17 cellular contexts compared by ENCODE assay signal in genomic region chr6:107973594-107973993, GRCh38. TPM values are rescaled to one million over a fixed set of nuclear protein-coding genes. Genes with fewer than 3 reads are reported as not detected.
DNase-seq lines count a peak whose midpoint lies in the region; ATAC-seq, FAIRE-seq and TF ChIP-seq lines count a peak whose summit lies in the region.
"Had no signal": no experiment of that assay in that cellular context is flagged by ENCODE, and none has a peak within 500 bp of the region (broad histone marks: within the 10 kb centered on the region; RNA-seq: fewer than 3 reads in every experiment).

No MANE protein-coding gene starts in this region.

- H3K36me3 ChIP-seq in bronchial epithelial cell (ENCODE audit: control insufficient read depth, insufficient read depth, low read length): no peaks in the 10 kb centered on the region
- H3K36me3 ChIP-seq: BLaER1 treated with 17β-estradiol and CSF1 and Interleukin-3, amounts not matched to agents 10 nM and 100 nM had no signal

- ATAC-seq in activated CD8-positive, alpha-beta T cell treated with anti-CD3 and anti-CD28 coated beads, Interleukin-2, amount 10 ng/mL, durations not matched to agents 7 days and 5 days: no peak
- ATAC-seq in activated CD8-positive, alpha-beta T cell treated with anti-CD3 and anti-CD28 coated beads for 36 hours: no peak
- ATAC-seq in HG03378 (IDR thresholded peaks at IDR 0.05; ENCODE audit: unreplicated experiment): no peak
- ATAC-seq in stimulated activated naive CD8-positive, alpha-beta T cell treated with anti-CD3 and anti-CD28 coated beads, Interleukin-15, amount 100 ng/mL, for 72 hours: no peak
- ATAC-seq: HepG2 had no signal

- FAIRE-seq in bronchial epithelial cell (lab: Jason Lieb, UNC): peak; percentile 93
- FAIRE-seq: A204.1, HepG2 had no signal

- peak overlapping the region; percentile 9 for H3K27ac Mint-ChIP-seq in activated CD8-positive, alpha-beta T cell treated with anti-CD3 and anti-CD28 coated beads, Interleukin-2, amount 10 ng/mL, durations not matched to agents 7 days and 5 days
- H3K27ac Mint-ChIP-seq in activated CD8-positive, alpha-beta T cell treated with anti-CD3 and anti-CD28 coated beads for 36 hours: no peak overlapping the region
- peak overlapping the region; percentile 83 for H3K27ac Mint-ChIP-seq in mesothelial cell of epicardium
- H3K27ac Mint-ChIP-seq in stimulated activated naive CD8-positive, alpha-beta T cell treated with anti-CD3 and anti-CD28 coated beads, Interleukin-15, amount 100 ng/mL, for 72 hours: no peak overlapping the region
- no peak overlapping the region for H3K27ac Mint-ChIP-seq in chondrocyte (ENCODE audit: unreplicated experiment)

- CTCF ChIA-PET in activated CD8-positive, alpha-beta T cell treated with anti-CD3 and anti-CD28 coated beads, Interleukin-2, amount 10 ng/mL, durations not matched to agents 7 days and 5 days (lab: Charles Lee): no interaction called here
- CTCF ChIA-PET in activated CD8-positive, alpha-beta T cell treated with anti-CD3 and anti-CD28 coated beads for 36 hours (lab: Charles Lee): interaction anchor here (1.1 kb wide), 1 partner anchor 76 kb away, joined by 3 read pairs; no protein-coding TSS in a partner anchor

- TF ChIP-seq CTCF in activated CD8-positive, alpha-beta T cell treated with anti-CD3 and anti-CD28 coated beads for 36 hours (IDR thresholded peaks at IDR 0.05): no peak
- TF ChIP-seq CTCF in bronchial epithelial cell (IDR thresholded peaks at IDR 0.05; ENCODE audit: insufficient read depth, low read length, severe bottlenecking): no peak
- TF ChIP-seq CTCF in mesothelial cell of epicardium (IDR thresholded peaks at IDR 0.05; ENCODE audit: unreplicated experiment): no peak
- no peak for TF ChIP-seq CTCF in chondrocyte (IDR thresholded peaks at IDR 0.05)

- H3K4me1 Mint-ChIP-seq in activated CD8-positive, alpha-beta T cell treated with anti-CD3 and anti-CD28 coated beads, Interleukin-2, amount 10 ng/mL, durations not matched to agents 7 days and 5 days (ENCODE audit: low read depth): peaks cover 19% of the 10 kb centered on the region
- no peaks in the 10 kb centered on the region for H3K4me1 Mint-ChIP-seq in activated CD8-positive, alpha-beta T cell treated with anti-CD3 and anti-CD28 coated beads for 36 hours (ENCODE audit: low read depth)
- H3K4me1 Mint-ChIP-seq in mesothelial cell of epicardium (peaks cover 32% of the 10 kb centered on the region), chondrocyte (ENCODE audit: low read depth) (no peaks in the 10 kb centered on the region)
- no peaks in the 10 kb centered on the region for H3K4me1 Mint-ChIP-seq in stimulated activated naive CD8-positive, alpha-beta T cell treated with anti-CD3 and anti-CD28 coated beads, Interleukin-15, amount 100 ng/mL, for 72 hours

- POLR2A ChIA-PET in activated CD8-positive, alpha-beta T cell treated with anti-CD3 and anti-CD28 coated beads, Interleukin-2, amount 10 ng/mL, durations not matched to agents 7 days and 5 days (lab: Charles Lee): interaction anchor here (1.4 kb wide), 1 partner anchor 15 kb away, joined by 3 read pairs; no protein-coding TSS in a partner anchor
- POLR2A ChIA-PET in activated CD8-positive, alpha-beta T cell treated with anti-CD3 and anti-CD28 coated beads for 36 hours (lab: Charles Lee): interaction anchor here (0.6 kb wide), 1 partner anchor 107 kb away, joined by 3 read pairs; no protein-coding TSS in a partner anchor

- no peak for DNase-seq in activated CD8-positive, alpha-beta T cell treated with anti-CD3 and anti-CD28 coated beads, Interleukin-2, amount 10 ng/mL, durations not matched to agents 7 days and 5 days
- DNase-seq in activated CD8-positive, alpha-beta T cell treated with anti-CD3 and anti-CD28 coated beads for 36 hours: no peak
- DNase-seq in bronchial epithelial cell (ENCODE audit: low read depth) (peak; percentile 64), mesothelial cell of epicardium (ENCODE audit: low spot score in 2 of 2, unreplicated experiment in 2 of 2) (no peak), chondrocyte (ENCODE audit: low spot score) (no peak)
- DNase-seq in stimulated activated naive CD8-positive, alpha-beta T cell treated with anti-CD3 and anti-CD28 coated beads, Interleukin-15, amount 100 ng/mL, for 72 hours: no peak
- DNase-seq: COR-L47, H7, KG1, NCI-H1436, NCI-H2029, NCI-H748 treated with DMSO at 0.1 percent for 48 hours had no signal

- intact Hi-C loops in activated CD8-positive, alpha-beta T cell treated with anti-CD3 and anti-CD28 coated beads for 36 hours (cut with micrococcal nuclease): no loop called here

- H3K9me3 Mint-ChIP-seq in activated CD8-positive, alpha-beta T cell treated with anti-CD3 and anti-CD28 coated beads, Interleukin-2, amount 10 ng/mL, durations not matched to agents 7 days and 5 days (ENCODE audit: insufficient read depth): no peaks in the 10 kb centered on the region
- no peaks in the 10 kb centered on the region for H3K9me3 Mint-ChIP-seq in activated CD8-positive, alpha-beta T cell treated with anti-CD3 and anti-CD28 coated beads for 36 hours
- H3K9me3 Mint-ChIP-seq in mesothelial cell of epicardium (no peaks in the 10 kb centered on the region), chondrocyte (ENCODE audit: low read depth) (no peaks in the 10 kb centered on the region)
- H3K9me3 Mint-ChIP-seq in stimulated activated naive CD8-positive, alpha-beta T cell treated with anti-CD3 and anti-CD28 coated beads, Interleukin-15, amount 100 ng/mL, for 72 hours: no peaks in the 10 kb centered on the region

- H3K27me3 Mint-ChIP-seq in activated CD8-positive, alpha-beta T cell treated with anti-CD3 and anti-CD28 coated beads, Interleukin-2, amount 10 ng/mL, durations not matched to agents 7 days and 5 days (ENCODE audit: low read depth): peaks cover 12% of the 10 kb centered on the region
- H3K27me3 Mint-ChIP-seq in activated CD8-positive, alpha-beta T cell treated with anti-CD3 and anti-CD28 coated beads for 36 hours: no peaks in the 10 kb centered on the region
- H3K27me3 Mint-ChIP-seq in mesothelial cell of epicardium (ENCODE audit: low read depth): no peaks in the 10 kb centered on the region
- peaks cover 8% of the 10 kb centered on the region for H3K27me3 Mint-ChIP-seq in stimulated activated naive CD8-positive, alpha-beta T cell treated with anti-CD3 and anti-CD28 coated beads, Interleukin-15, amount 100 ng/mL, for 72 hours
- peaks cover 12% of the 10 kb centered on the region for H3K27me3 Mint-ChIP-seq in chondrocyte (ENCODE audit: low read depth)

- no peaks in the 10 kb centered on the region for H3K36me3 Mint-ChIP-seq in activated CD8-positive, alpha-beta T cell treated with anti-CD3 and anti-CD28 coated beads, Interleukin-2, amount 10 ng/mL, durations not matched to agents 7 days and 5 days (ENCODE audit: low read depth)
- H3K36me3 Mint-ChIP-seq in activated CD8-positive, alpha-beta T cell treated with anti-CD3 and anti-CD28 coated beads for 36 hours (ENCODE audit: low read depth): no peaks in the 10 kb centered on the region
- H3K36me3 Mint-ChIP-seq in mesothelial cell of epicardium: no peaks in the 10 kb centered on the region
- no peaks in the 10 kb centered on the region for H3K36me3 Mint-ChIP-seq in chondrocyte (ENCODE audit: low read depth)

- no peak overlapping the region for H3K4me3 ChIP-seq in bronchial epithelial cell (ENCODE audit: low read depth, low read length)
- H3K4me3 ChIP-seq: BLaER1 treated with 17β-estradiol and CSF1 and Interleukin-3, amounts not matched to agents 10 nM and 100 nM; PC-9 had no signal

- no peaks in the 10 kb centered on the region for H3K27me3 ChIP-seq in bronchial epithelial cell (ENCODE audit: control insufficient read depth, insufficient read depth, low read length)
- H3K27me3 ChIP-seq: BLaER1 treated with 17β-estradiol and CSF1 and Interleukin-3, amounts not matched to agents 10 nM and 100 nM had no signal

- H3K4me3 Mint-ChIP-seq in activated CD8-positive, alpha-beta T cell treated with anti-CD3 and anti-CD28 coated beads, Interleukin-2, amount 10 ng/mL, durations not matched to agents 7 days and 5 days: no peak overlapping the region
- no peak overlapping the region for H3K4me3 Mint-ChIP-seq in activated CD8-positive, alpha-beta T cell treated with anti-CD3 and anti-CD28 coated beads for 36 hours
- H3K4me3 Mint-ChIP-seq in mesothelial cell of epicardium: no peak overlapping the region
- H3K4me3 Mint-ChIP-seq in stimulated activated naive CD8-positive, alpha-beta T cell treated with anti-CD3 and anti-CD28 coated beads, Interleukin-15, amount 100 ng/mL, for 72 hours: no peak overlapping the region
- no peak overlapping the region for H3K4me3 Mint-ChIP-seq in chondrocyte (ENCODE audit: unreplicated experiment)

RNA-seq across cellular contexts. Expression of gene SEC63, which starts 15.6 kb away (rescaled TPM):
- total RNA-seq in activated CD8-positive, alpha-beta T cell treated with anti-CD3 and anti-CD28 coated beads, Interleukin-2, amount 10 ng/mL, durations not matched to agents 7 days and 5 days: 10 to 100 TPM; 60.4 to 72.6 TPM
- 10 to 100 TPM; 89.9 to 90.7 TPM for total RNA-seq in activated CD8-positive, alpha-beta T cell treated with anti-CD3 and anti-CD28 coated beads for 36 hours
- total RNA-seq in bronchial epithelial cell (19.7 and 31.1 TPM in 2 replicates), mesothelial cell of epicardium (154 to 158 TPM (median 154 TPM) in 3 replicates), chondrocyte (155 to 166 TPM (median 160 TPM) in 3 replicates)

Comparison
In these comparisons a context has a peak if more than half of its experiments do, and no peak if none do; other contexts are left out.
1. H3K27ac Mint-ChIP-seq: peak in activated CD8-positive, alpha-beta T cell treated with anti-CD3 and anti-CD28 coated beads, Interleukin-2, amount 10 ng/mL, durations not matched to agents 7 days and 5 days (single experiment) and mesothelial cell of epicardium (single experiment); none in activated CD8-positive, alpha-beta T cell treated with anti-CD3 and anti-CD28 coated beads for 36 hours (single experiment), stimulated activated naive CD8-positive, alpha-beta T cell treated with anti-CD3 and anti-CD28 coated beads, Interleukin-15, amount 100 ng/mL, for 72 hours (0 of 2) and chondrocyte (single experiment).